In genomic region chr3:64916192-64916798, GRCh38 we compare ENCODE assay signal across 18 cellular contexts.
DNase-seq lines count a peak whose midpoint lies in the region; ATAC-seq and TF ChIP-seq lines count a peak whose summit lies in the region.
"Had no signal": no experiment of that assay in that cellular context is flagged by ENCODE, and none has a peak within 500 bp of the region (broad histone marks: within the 10 kb centered on the region; RNA-seq: fewer than 3 reads in every experiment).

No MANE protein-coding gene starts in this region.

- CTCF ChIA-PET in activated CD8-positive, alpha-beta T cell treated with anti-CD3 and anti-CD28 coated beads, Interleukin-2, amount 10 ng/mL, durations not matched to agents 7 days and 5 days (lab: Charles Lee): no interaction called here

- no peak overlapping the region for H3K9ac ChIP-seq in neural progenitor cell

- H4K20me1 ChIP-seq in hepatocyte (ENCODE audit: insufficient read depth, poor library complexity, severe bottlenecking) (no peaks in the 10 kb centered on the region), neural progenitor cell (ENCODE audit: low read depth) (no peaks in the 10 kb centered on the region)

- peaks cover 0 to 71% (median 30%) of the 10 kb centered on the region in 9 donors for H3K4me1 ChIP-seq in heart right ventricle
- H3K4me1 ChIP-seq in hepatocyte (ENCODE audit: insufficient read depth): peaks cover 22% of the 10 kb centered on the region
- peaks cover 18% of the 10 kb centered on the region for H3K4me1 ChIP-seq in neural progenitor cell
- H3K4me1 ChIP-seq: colonic mucosa had no signal

- H3K4me3 Mint-ChIP-seq in neural progenitor cell: no peak overlapping the region
- H3K4me3 Mint-ChIP-seq in activated CD8-positive, alpha-beta T cell treated with anti-CD3 and anti-CD28 coated beads, Interleukin-2, amount 10 ng/mL, durations not matched to agents 7 days and 5 days: no peak overlapping the region
- H3K4me3 Mint-ChIP-seq: activated naive CD8-positive, alpha-beta T cell; activated T-helper 1 cell treated with anti-CD3 and anti-CD28 coated beads, Interleukin-12 subunit alpha, Interleukin-12 subunit beta, Interleukin-2, Interleukin-4 antibody, amounts not matched to agents 30 ng/mL and 10 ng/mL and 1 ng/mL, durations not matched to agents 14 hours and 24 hours and 36 hours; CD14-positive monocyte; stimulated activated naive CD8-positive, alpha-beta T cell treated with anti-CD3 and anti-CD28 coated beads, Interleukin-15, amount 100 ng/mL, for 72 hours had no signal

- 81 to 87% methylated on average over 8 of the region's 8 CpGs for WGBS in heart right ventricle, 2 donors
- WGBS in hepatocyte (ENCODE audit: low lambda C conversion rate, missing lambda C conversion rate): 53% methylated on average over 8 of the region's 8 CpGs

- H2AFZ ChIP-seq in hepatocyte (no peak overlapping the region), neural progenitor cell (replicated peaks) (no peak overlapping the region)

- peaks cover 33% of the 10 kb centered on the region for H3K4me1 Mint-ChIP-seq in neural progenitor cell
- H3K4me1 Mint-ChIP-seq in activated CD8-positive, alpha-beta T cell treated with anti-CD3 and anti-CD28 coated beads, Interleukin-2, amount 10 ng/mL, durations not matched to agents 7 days and 5 days (ENCODE audit: low read depth): no peaks in the 10 kb centered on the region
- H3K4me1 Mint-ChIP-seq: CD14-positive monocyte; stimulated activated naive CD8-positive, alpha-beta T cell treated with anti-CD3 and anti-CD28 coated beads, Interleukin-15, amount 100 ng/mL, for 72 hours had no signal

- H3K27ac ChIP-seq in heart right ventricle: peak overlapping the region in 8 of 10 donors; percentile 26 to 78 (median 41)
- H3K27ac ChIP-seq in hepatocyte: peak overlapping the region; percentile 73
- H3K27ac ChIP-seq in neural progenitor cell: no peak overlapping the region
- H3K27ac ChIP-seq: colonic mucosa had no signal

- DNase-seq in heart right ventricle (no peak), Right ventricle myocardium inferior (ENCODE audit: missing footprints) (no peak), hepatocyte (ENCODE audit: low spot score) (no peak), neural progenitor cell (ENCODE audit: low spot score) (no peak), DMS79 treated with DMSO at 0.1 percent for 48 hours (lab: John Stamatoyannopoulos, UW) (no peak), medulla oblongata (ENCODE audit: extremely low spot score) (no peak)
- no peak for DNase-seq in activated CD8-positive, alpha-beta T cell treated with anti-CD3 and anti-CD28 coated beads, Interleukin-2, amount 10 ng/mL, durations not matched to agents 7 days and 5 days
- DNase-seq: activated CD4-positive, CD25-positive, alpha-beta regulatory T cell treated with anti-CD3 and anti-CD28 coated beads, Interleukin-2, amount 50 U/mL, for 72 hours; colonic mucosa; MG63; NCI-H1436 treated with DMSO at 0.1 percent for 48 hours; sigmoid colon; stimulated activated naive CD8-positive, alpha-beta T cell treated with anti-CD3 and anti-CD28 coated beads, Interleukin-15, amount 100 ng/mL, for 72 hours had no signal

- H3K4me3 ChIP-seq in heart right ventricle (no peak overlapping the region), hepatocyte (no peak overlapping the region), neural progenitor cell (no peak overlapping the region)
- H3K4me3 ChIP-seq: colonic mucosa, MG63, sigmoid colon had no signal

- H3K9me3 ChIP-seq in heart right ventricle (no peaks in the 10 kb centered on the region), hepatocyte (ENCODE audit: low read depth) (no peaks in the 10 kb centered on the region), neural progenitor cell (ENCODE audit: low read depth) (no peaks in the 10 kb centered on the region)
- H3K9me3 ChIP-seq: colonic mucosa, MG63, sigmoid colon had no signal

- H3K27ac Mint-ChIP-seq in neural progenitor cell: peak overlapping the region; percentile 73
- no peak overlapping the region for H3K27ac Mint-ChIP-seq in activated CD8-positive, alpha-beta T cell treated with anti-CD3 and anti-CD28 coated beads, Interleukin-2, amount 10 ng/mL, durations not matched to agents 7 days and 5 days
- H3K27ac Mint-ChIP-seq: activated naive CD8-positive, alpha-beta T cell; activated T-helper 1 cell treated with anti-CD3 and anti-CD28 coated beads, Interleukin-12 subunit alpha, Interleukin-12 subunit beta, Interleukin-2, Interleukin-4 antibody, amounts not matched to agents 30 ng/mL and 10 ng/mL and 1 ng/mL, durations not matched to agents 14 hours and 24 hours and 36 hours; CD14-positive monocyte; stimulated activated naive CD8-positive, alpha-beta T cell treated with anti-CD3 and anti-CD28 coated beads, Interleukin-15, amount 100 ng/mL, for 72 hours had no signal

- no peaks in the 10 kb centered on the region for H3K27me3 ChIP-seq in heart right ventricle
- H3K27me3 ChIP-seq in hepatocyte: no peaks in the 10 kb centered on the region
- H3K27me3 ChIP-seq in neural progenitor cell: no peaks in the 10 kb centered on the region
- H3K27me3 ChIP-seq: colonic mucosa, MG63, sigmoid colon had no signal

- H3F3A ChIP-seq in neural progenitor cell (ENCODE audit: low read depth): no peaks in the 10 kb centered on the region

- POLR2A ChIA-PET in activated CD8-positive, alpha-beta T cell treated with anti-CD3 and anti-CD28 coated beads, Interleukin-2, amount 10 ng/mL, durations not matched to agents 7 days and 5 days (lab: Charles Lee): no interaction called here

- no peaks in the 10 kb centered on the region for H3K9me2 ChIP-seq in hepatocyte (replicated peaks; ENCODE audit: insufficient read depth)

- TF ChIP-seq CTCF in heart right ventricle (IDR thresholded peaks at IDR 0.05) (no peak), hepatocyte (IDR thresholded peaks at IDR 0.05; ENCODE audit: poor library complexity) (no peak), neural progenitor cell (IDR thresholded peaks at IDR 0.05) (no peak)

- peaks cover 9% of the 10 kb centered on the region for H3K27me3 Mint-ChIP-seq in neural progenitor cell (ENCODE audit: insufficient read depth, low read depth)
- H3K27me3 Mint-ChIP-seq in activated CD8-positive, alpha-beta T cell treated with anti-CD3 and anti-CD28 coated beads, Interleukin-2, amount 10 ng/mL, durations not matched to agents 7 days and 5 days (ENCODE audit: low read depth): no peaks in the 10 kb centered on the region
- H3K27me3 Mint-ChIP-seq: activated naive CD8-positive, alpha-beta T cell; stimulated activated naive CD8-positive, alpha-beta T cell treated with anti-CD3 and anti-CD28 coated beads, Interleukin-15, amount 100 ng/mL, for 72 hours had no signal

- peak in 1 of 8 donors; percentile 61 for ATAC-seq in heart right ventricle
- no peak for ATAC-seq in Right ventricle myocardium inferior
- ATAC-seq in activated CD8-positive, alpha-beta T cell treated with anti-CD3 and anti-CD28 coated beads, Interleukin-2, amount 10 ng/mL, durations not matched to agents 7 days and 5 days: no peak
- ATAC-seq in HG02610 (IDR thresholded peaks at IDR 0.05; ENCODE audit: unreplicated experiment): no peak
- ATAC-seq: HCT116; stimulated activated naive CD8-positive, alpha-beta T cell treated with anti-CD3 and anti-CD28 coated beads, Interleukin-15, amount 100 ng/mL, for 72 hours had no signal

- intact Hi-C loops in heart right ventricle (cut with DNase I) (loop anchor here in 1 of 10 donors (5.0 kb wide), 1 partner anchor 256 kb away; no protein-coding TSS in a partner anchor), Right ventricle myocardium inferior (cut with DNase I) (no loop called here)

- H3K79me2 ChIP-seq in hepatocyte: no peaks in the 10 kb centered on the region
- H3K79me2 ChIP-seq in neural progenitor cell (ENCODE audit: low read depth): no peaks in the 10 kb centered on the region

- H3K36me3 ChIP-seq in heart right ventricle (no peaks in the 10 kb centered on the region), hepatocyte (replicated peaks; ENCODE audit: insufficient read depth, low read depth) (no peaks in the 10 kb centered on the region), neural progenitor cell (no peaks in the 10 kb centered on the region)
- H3K36me3 ChIP-seq: colonic mucosa, MG63, sigmoid colon had no signal

- H3K36me3 Mint-ChIP-seq in neural progenitor cell: no peaks in the 10 kb centered on the region
- H3K36me3 Mint-ChIP-seq in activated CD8-positive, alpha-beta T cell treated with anti-CD3 and anti-CD28 coated beads, Interleukin-2, amount 10 ng/mL, durations not matched to agents 7 days and 5 days (ENCODE audit: low read depth): no peaks in the 10 kb centered on the region
- H3K36me3 Mint-ChIP-seq: activated naive CD8-positive, alpha-beta T cell; CD14-positive monocyte had no signal

- no peaks in the 10 kb centered on the region for H3K9me3 Mint-ChIP-seq in neural progenitor cell
- peaks cover 3% of the 10 kb centered on the region for H3K9me3 Mint-ChIP-seq in activated CD8-positive, alpha-beta T cell treated with anti-CD3 and anti-CD28 coated beads, Interleukin-2, amount 10 ng/mL, durations not matched to agents 7 days and 5 days (ENCODE audit: insufficient read depth)

- H3K4me2 ChIP-seq in hepatocyte: peak overlapping the region; percentile 4
- no peak overlapping the region for H3K4me2 ChIP-seq in neural progenitor cell
